In the genomic region with DNA sequence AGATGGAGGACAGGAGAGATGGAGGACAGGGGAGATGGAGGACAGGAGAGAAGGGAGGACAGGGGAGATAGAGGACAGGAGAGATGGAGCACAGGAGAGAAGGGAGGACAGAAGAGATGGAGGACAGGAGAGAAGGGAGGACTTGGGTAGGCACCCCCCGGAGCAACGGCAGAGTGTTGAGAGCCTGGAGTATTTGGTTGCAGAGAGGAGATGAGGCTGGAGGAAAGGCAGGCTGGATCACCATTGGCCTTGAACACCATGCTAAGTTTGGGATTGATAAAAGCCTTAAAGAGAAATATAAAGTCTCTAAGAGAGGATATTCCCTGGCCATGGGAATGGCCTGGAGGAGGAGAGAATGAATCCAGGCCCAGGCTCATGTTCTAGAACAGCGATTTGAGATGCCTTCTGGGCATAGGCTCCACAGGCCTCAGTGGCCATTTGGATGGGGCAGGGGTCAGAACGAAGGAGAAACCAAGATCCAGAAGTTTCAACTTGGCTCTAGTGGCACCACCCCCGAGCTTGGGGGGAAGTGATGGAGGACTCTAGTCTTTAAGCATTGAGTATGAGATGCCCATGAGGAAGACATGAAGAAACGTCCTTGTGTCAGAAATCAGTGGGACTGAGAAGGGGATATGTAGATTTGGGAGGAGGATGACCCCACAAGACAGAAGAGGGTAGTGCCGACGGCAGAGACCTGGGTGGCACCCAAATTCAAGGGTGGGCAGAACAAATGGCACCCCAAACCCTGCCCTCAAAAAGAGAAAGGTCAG, we compare ENCODE assay signal across 19 cellular contexts. TPM values are rescaled to one million over a fixed set of nuclear protein-coding genes. Genes with fewer than 3 reads are reported as not detected.
DNase-seq lines count a peak whose midpoint lies in the region; ATAC-seq and TF ChIP-seq lines count a peak whose summit lies in the region.
"Had no signal": no experiment of that assay in that cellular context is flagged by ENCODE, and none has a peak within 500 bp of the region (broad histone marks: within the 10 kb centered on the region; RNA-seq: fewer than 3 reads in every experiment).

No MANE protein-coding gene starts in this region.

- peaks cover 15 to 20% of the 10 kb centered on the region in 2 donors for H3K9me3 Mint-ChIP-seq in stimulated activated naive CD8-positive, alpha-beta T cell treated with anti-CD3 and anti-CD28 coated beads, Interleukin-15, amount 100 ng/mL, for 72 hours
- H3K9me3 Mint-ChIP-seq in stimulated activated naive B cell treated with anti-CD40 and anti-IgM and Interleukin-4, amounts not matched to agents 10 μg/mL and 1 μg/mL and 100 μg/mL, for 72 hours = peaks cover 0 to 2% of the 10 kb centered on the region in 2 donors

- peak overlapping the region; percentile 15 to 61 for H3K27ac Mint-ChIP-seq in stimulated activated naive CD8-positive, alpha-beta T cell treated with anti-CD3 and anti-CD28 coated beads, Interleukin-15, amount 100 ng/mL, for 72 hours
- no peak overlapping the region for H3K27ac Mint-ChIP-seq in stimulated activated naive B cell treated with anti-CD40 and anti-IgM and Interleukin-4, amounts not matched to agents 10 μg/mL and 1 μg/mL and 100 μg/mL, for 72 hours
- H3K27ac Mint-ChIP-seq: H9 had no signal

- peaks cover 10% of the 10 kb centered on the region for H3K4me1 ChIP-seq in osteoblast (ENCODE audit: insufficient read depth, low read length)

- no peak overlapping the region for H3K4me3 ChIP-seq in osteoblast (ENCODE audit: insufficient read depth, low read length)

- no peaks in the 10 kb centered on the region for H3K27me3 Mint-ChIP-seq in stimulated activated naive CD8-positive, alpha-beta T cell treated with anti-CD3 and anti-CD28 coated beads, Interleukin-15, amount 100 ng/mL, for 72 hours
- H3K27me3 Mint-ChIP-seq in stimulated activated naive B cell treated with anti-CD40 and anti-IgM and Interleukin-4, amounts not matched to agents 10 μg/mL and 1 μg/mL and 100 μg/mL, for 72 hours = no peaks in the 10 kb centered on the region

- H4K20me1 ChIP-seq in osteoblast (ENCODE audit: insufficient read depth, low read length) = peaks cover 21% of the 10 kb centered on the region

- no peaks in the 10 kb centered on the region for H3K4me1 Mint-ChIP-seq in stimulated activated naive CD8-positive, alpha-beta T cell treated with anti-CD3 and anti-CD28 coated beads, Interleukin-15, amount 100 ng/mL, for 72 hours
- H3K4me1 Mint-ChIP-seq in stimulated activated naive B cell treated with anti-CD40 and anti-IgM and Interleukin-4, amounts not matched to agents 10 μg/mL and 1 μg/mL and 100 μg/mL, for 72 hours = peaks cover 26 to 44% of the 10 kb centered on the region in 2 donors
- H3K4me1 Mint-ChIP-seq: CD14-positive monocyte, H9 had no signal

- H3K4me2 ChIP-seq in osteoblast (ENCODE audit: insufficient read depth, low read length) = no peak overlapping the region
- H3K4me2 ChIP-seq: KMS-11 had no signal

- H3K79me2 ChIP-seq in osteoblast (ENCODE audit: insufficient read depth, low read length) = no peaks in the 10 kb centered on the region

- H3K27ac ChIP-seq in osteoblast (ENCODE audit: low read depth, low read length) = no peak overlapping the region
- H3K27ac ChIP-seq: KMS-11 had no signal

- no peaks in the 10 kb centered on the region for H3K36me3 ChIP-seq in osteoblast (ENCODE audit: insufficient read depth, low read length)

- no peak overlapping the region for H3K4me3 Mint-ChIP-seq in stimulated activated naive CD8-positive, alpha-beta T cell treated with anti-CD3 and anti-CD28 coated beads, Interleukin-15, amount 100 ng/mL, for 72 hours
- H3K4me3 Mint-ChIP-seq in stimulated activated naive B cell treated with anti-CD40 and anti-IgM and Interleukin-4, amounts not matched to agents 10 μg/mL and 1 μg/mL and 100 μg/mL, for 72 hours = no peak overlapping the region
- H3K4me3 Mint-ChIP-seq: CD14-positive monocyte, H9 had no signal

- peaks cover 65 to 87% of the 10 kb centered on the region in 2 donors for H3K36me3 Mint-ChIP-seq in stimulated activated naive B cell treated with anti-CD40 and anti-IgM and Interleukin-4, amounts not matched to agents 10 μg/mL and 1 μg/mL and 100 μg/mL, for 72 hours

- no peak overlapping the region for H2AFZ ChIP-seq in osteoblast (ENCODE audit: low read length)

- no peak for TF ChIP-seq CTCF in osteoblast (IDR thresholded peaks at IDR 0.05; ENCODE audit: extremely low read depth, low read depth, low read length)

- peak; percentile 6 for DNase-seq in activated naive CD4-positive, alpha-beta T cell treated with anti-CD3 and anti-CD28 coated beads, Interleukin-2, amount 50 U/mL, for 16 hours
- DNase-seq in activated naive CD4-positive, alpha-beta T cell (lab: John Stamatoyannopoulos, UW) = no peak
- no peak for DNase-seq in stimulated activated naive CD8-positive, alpha-beta T cell treated with anti-CD3 and anti-CD28 coated beads, Interleukin-15, amount 100 ng/mL, for 72 hours
- no peak for DNase-seq in stimulated activated naive CD8-positive, alpha-beta T cell treated with anti-CD3 and anti-CD28 coated beads, Interleukin-15, Interleukin-2, amounts not matched to agents 100 U/mL and 50 U/mL, for 24 hours
- DNase-seq in osteoblast (ENCODE audit: insufficient read length, low spot score, missing footprints) (peak; percentile 46), germinal center (ENCODE audit: low spot score) (no peak), dermis blood vessel endothelial cell (no peak)
- no peak for DNase-seq in stimulated activated naive B cell treated with anti-CD40 and anti-IgM and Interleukin-4, amounts not matched to agents 10 μg/mL and 1 μg/mL and 100 μg/mL, for 72 hours
- DNase-seq: COR-L47, H9, NCI-H1092, NCI-H2107, NCI-H345, NCI-H526 treated with DMSO at 0.1 percent for 48 hours, OCI-M1 had no signal

- H3K9me3 ChIP-seq in osteoblast (ENCODE audit: low read depth, low read length) = no peaks in the 10 kb centered on the region

- ATAC-seq in stimulated activated naive CD8-positive, alpha-beta T cell treated with anti-CD3 and anti-CD28 coated beads, Interleukin-15, amount 100 ng/mL, for 72 hours = no peak
- ATAC-seq in stimulated activated naive CD8-positive, alpha-beta T cell treated with anti-CD3 and anti-CD28 coated beads, Interleukin-15, Interleukin-2, amounts not matched to agents 100 U/mL and 50 U/mL, for 24 hours = no peak
- no peak for ATAC-seq in stimulated activated naive B cell treated with anti-CD40 and anti-IgM and Interleukin-4, amounts not matched to agents 10 μg/mL and 1 μg/mL and 100 μg/mL, for 72 hours (replicated peaks)
- ATAC-seq: HepG2 had no signal

- no peaks in the 10 kb centered on the region for H3K27me3 ChIP-seq in osteoblast (ENCODE audit: insufficient read depth, low read length)

RNA-seq across cellular contexts. Expression of a gene that starts 47.9 kb away (rescaled TPM):
- total RNA-seq in osteoblast = not detected in 2 replicates
- 0.17 TPM in 1 of 2 replicates, not detected in the other for total RNA-seq in dermis blood vessel endothelial cell
- total RNA-seq: A673, HepG2 had no signal

Comparison
In these comparisons a context has a peak if more than half of its experiments do, and no peak if none do; other contexts are left out.
1. DNase-seq: peak in activated naive CD4-positive, alpha-beta T cell treated with anti-CD3 and anti-CD28 coated beads, Interleukin-2, amount 50 U/mL, for 16 hours (single experiment) and osteoblast (single experiment); none in activated naive CD4-positive, alpha-beta T cell (0 of 4), stimulated activated naive CD8-positive, alpha-beta T cell treated with anti-CD3 and anti-CD28 coated beads, Interleukin-15, amount 100 ng/mL, for 72 hours (0 of 2), stimulated activated naive CD8-positive, alpha-beta T cell treated with anti-CD3 and anti-CD28 coated beads, Interleukin-15, Interleukin-2, amounts not matched to agents 100 U/mL and 50 U/mL, for 24 hours (single experiment), germinal center (single experiment), stimulated activated naive B cell treated with anti-CD40 and anti-IgM and Interleukin-4, amounts not matched to agents 10 μg/mL and 1 μg/mL and 100 μg/mL, for 72 hours (single experiment) and dermis blood vessel endothelial cell (single experiment).